In the genomic region with DNA sequence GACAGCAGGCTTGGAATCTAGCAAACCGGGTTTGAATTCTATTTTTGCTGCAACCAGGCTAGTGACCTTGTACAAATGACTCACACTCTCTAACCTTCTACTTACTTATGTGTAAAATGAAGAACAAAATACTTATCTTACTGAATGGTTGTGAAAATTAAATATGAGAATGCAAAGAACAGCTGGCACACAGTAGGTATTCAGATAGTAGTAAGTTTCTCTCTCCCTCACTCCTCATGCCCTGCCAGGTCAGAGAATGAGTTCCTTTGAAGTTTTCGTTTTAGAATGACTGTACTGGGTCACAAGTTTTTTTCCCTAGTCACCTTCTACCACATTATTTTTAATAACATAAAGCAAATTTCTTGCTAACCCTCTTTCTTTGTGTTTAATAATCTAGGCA, we compare ENCODE assay signal across 28 cellular contexts.
"Had no signal": no experiment of that assay in that cellular context is flagged by ENCODE, and none has a peak within 500 bp of the region (broad histone marks: within the 10 kb centered on the region; RNA-seq: fewer than 3 reads in every experiment).

No MANE protein-coding gene starts in this region.

- H3K9me3 ChIP-seq: left lung, lower lobe of right lung, ovary, right atrium auricular region, spleen, tibial nerve, vagina had no signal

- H3K27me3 Mint-ChIP-seq: naive B cell; progenitor cell of endocrine pancreas; stimulated activated memory B cell treated with anti-CD40 and anti-IgM and Interleukin-4, amounts not matched to agents 10 μg/mL and 1 μg/mL and 100 μg/mL, for 72 hours; stimulated activated naive CD8-positive, alpha-beta T cell treated with anti-CD3 and anti-CD28 coated beads, Interleukin-15, amount 100 ng/mL, for 72 hours; type B pancreatic cell had no signal

- H3K9ac ChIP-seq: neural progenitor cell had no signal

- H3K27ac Mint-ChIP-seq: naive B cell; natural killer cell; nephron progenitor cell; neural progenitor cell; progenitor cell of endocrine pancreas; stimulated activated memory B cell treated with anti-CD40 and anti-IgM and Interleukin-4, amounts not matched to agents 10 μg/mL and 1 μg/mL and 100 μg/mL, for 72 hours; stimulated activated naive CD8-positive, alpha-beta T cell treated with anti-CD3 and anti-CD28 coated beads, Interleukin-15, amount 100 ng/mL, for 72 hours; type B pancreatic cell had no signal

- H3K36me3 Mint-ChIP-seq: naive B cell; natural killer cell; neural progenitor cell; stimulated activated memory B cell treated with anti-CD40 and anti-IgM and Interleukin-4, amounts not matched to agents 10 μg/mL and 1 μg/mL and 100 μg/mL, for 72 hours; type B pancreatic cell had no signal

- ATAC-seq: left colon; left lung; lower lobe of right lung; natural killer cell; sciatic nerve; stimulated activated memory B cell treated with anti-CD40 and anti-IgM and Interleukin-4, amounts not matched to agents 10 μg/mL and 1 μg/mL and 100 μg/mL, for 72 hours; stimulated activated naive CD8-positive, alpha-beta T cell treated with anti-CD3 and anti-CD28 coated beads, Interleukin-15, amount 100 ng/mL, for 72 hours had no signal

- H3K4me3 Mint-ChIP-seq: naive B cell; natural killer cell; nephron progenitor cell; neural progenitor cell; stimulated activated memory B cell treated with anti-CD40 and anti-IgM and Interleukin-4, amounts not matched to agents 10 μg/mL and 1 μg/mL and 100 μg/mL, for 72 hours; stimulated activated naive CD8-positive, alpha-beta T cell treated with anti-CD3 and anti-CD28 coated beads, Interleukin-15, amount 100 ng/mL, for 72 hours; type B pancreatic cell had no signal

- H3K9me3 Mint-ChIP-seq: naive B cell; natural killer cell; nephron progenitor cell; neural progenitor cell; stimulated activated memory B cell treated with anti-CD40 and anti-IgM and Interleukin-4, amounts not matched to agents 10 μg/mL and 1 μg/mL and 100 μg/mL, for 72 hours; stimulated activated naive CD8-positive, alpha-beta T cell treated with anti-CD3 and anti-CD28 coated beads, Interleukin-15, amount 100 ng/mL, for 72 hours; type B pancreatic cell had no signal

- H2AFZ ChIP-seq: neural progenitor cell had no signal

- H3K4me3 ChIP-seq: left lung, lower lobe of right lung, neural progenitor cell, ovary, right atrium auricular region, spleen, tibial nerve, vagina had no signal

- H3K36me3 ChIP-seq: left lung, lower lobe of right lung, neural progenitor cell, ovary, right atrium auricular region, spleen, tibial nerve, vagina had no signal

- FAIRE-seq: islet of Langerhans, kidney, small intestine had no signal

- H3K4me1 ChIP-seq: left lung, lower lobe of right lung, neural progenitor cell, right atrium auricular region, spleen, tibial nerve, vagina had no signal

- H3K27me3 ChIP-seq: left lung, neural progenitor cell, ovary, right atrium auricular region, spleen, tibial nerve, vagina had no signal

- H3K4me1 Mint-ChIP-seq: naive B cell; natural killer cell; nephron progenitor cell; neural progenitor cell; stimulated activated memory B cell treated with anti-CD40 and anti-IgM and Interleukin-4, amounts not matched to agents 10 μg/mL and 1 μg/mL and 100 μg/mL, for 72 hours had no signal

- DNase-seq: hippocampal formation; kidney; left colon; left lung; lower lobe of right lung; mammary epithelial cell; naive B cell; natural killer cell; nephron progenitor cell; ovary; small intestine; spleen; stimulated activated CD4-positive, alpha-beta T cell treated with anti-CD3 and anti-CD28 coated beads, Interleukin-1b, Interleukin-23, amount 100 ng/mL, for 48 hours; stimulated activated CD4-positive, alpha-beta T cell treated with anti-CD3 and anti-CD28 coated beads, Interleukin-2, amount 100 ng/mL, for 48 hours; stimulated activated CD4-positive, alpha-beta T cell treated with anti-CD3 and anti-CD28 coated beads, Interleukin-4, amount 100 ng/mL, for 4 hours; stimulated activated CD8-positive, alpha-beta memory T cell treated with anti-CD3 and anti-CD28 coated beads, Interleukin-4, amount 100 ng/mL, for 48 hours; stimulated activated naive CD4-positive, alpha-beta T cell treated with Interleukin-2 at 50 U/mL for 16 hours; stimulated activated naive CD8-positive, alpha-beta T cell treated with anti-CD3 and anti-CD28 coated beads, Interleukin-15, amount 100 ng/mL, for 72 hours; substantia nigra had no signal

- H3K4me2 ChIP-seq: neural progenitor cell had no signal

- H3K27ac ChIP-seq: left lung, lower lobe of right lung, neural progenitor cell, ovary, right atrium auricular region, spleen, tibial nerve, vagina had no signal
